In genomic region chr6:64483956-64484499, GRCh38 we compare ENCODE assay signal across 20 cellular contexts.
DNase-seq lines count a peak whose midpoint lies in the region; ATAC-seq, FAIRE-seq and TF ChIP-seq lines count a peak whose summit lies in the region.
"Had no signal": no experiment of that assay in that cellular context is flagged by ENCODE, and none has a peak within 500 bp of the region (broad histone marks: within the 10 kb centered on the region; RNA-seq: fewer than 3 reads in every experiment).

No MANE protein-coding gene starts in this region.

- H3K56ac ChIP-seq in H1 (replicated peaks; ENCODE audit: insufficient read length, low read depth, low read length), result no peak overlapping the region

- H4K5ac ChIP-seq in H1 (ENCODE audit: insufficient read length, low read depth, low read length), result no peak overlapping the region

- no peak overlapping the region for H3K4me2 ChIP-seq in H1 (ENCODE audit: insufficient read depth in 1 of 2, low read depth in 2 of 2, low read length in 2 of 2)
- H3K4me2 ChIP-seq: GM23338 had no signal

- 91% methylated on average over 2 of the region's 2 CpGs; no CpG with 5 or more reads in 1 of the 2 experiments for WGBS in H1 (ENCODE audit: extremely low coverage in 1 of 2, insufficient coverage in 1 of 2, insufficient read length in 1 of 2, insufficient replicate concordance in 2 of 2, low coverage in 1 of 2, low lambda C conversion rate in 2 of 2, missing lambda C conversion rate in 1 of 2), 2 experiments

- intact Hi-C loops in mucosa of descending colon (cut with DNase I, micrococcal nuclease) (no loop called here), left ventricle myocardium inferior (cut with micrococcal nuclease) (no loop called here), uterus (cut with DNase I; ENCODE audit: low total_unique reads) (no loop called here)

- no peak overlapping the region for H3K4ac ChIP-seq in H1 (replicated peaks; ENCODE audit: insufficient read length, low read depth, low read length)

- H3K4me3 ChIP-seq in RWPE2 (ENCODE audit: severe bottlenecking), result no peak overlapping the region
- no peak overlapping the region for H3K4me3 ChIP-seq in H1 (ENCODE audit: extremely low read depth in 1 of 4, insufficient read depth in 2 of 4, low read depth in 3 of 4, low read length in 4 of 4)
- no peak overlapping the region for H3K4me3 ChIP-seq in mucosa of descending colon
- no peak overlapping the region for H3K4me3 ChIP-seq in left ventricle myocardium inferior
- no peak overlapping the region for H3K4me3 ChIP-seq in uterus
- H3K4me3 ChIP-seq: GM23338 had no signal

- H3K18ac ChIP-seq in H1 (ENCODE audit: extremely low read depth, low read length), result no peak overlapping the region

- H2BK5ac ChIP-seq in H1 (ENCODE audit: low read depth, low read length), result no peak overlapping the region

- no peak overlapping the region for H2BK120ac ChIP-seq in H1 (replicated peaks; ENCODE audit: low read depth, low read length)

- DNase-seq in RWPE2 (ENCODE audit: low spot score), result no peak
- no peak for DNase-seq in H1 (ENCODE audit: low read depth in 1 of 2, low spot score in 2 of 2)
- DNase-seq in mucosa of descending colon, result no peak
- no peak for DNase-seq in left ventricle myocardium inferior
- no peak for DNase-seq in NCI-H187 treated with DMSO at 0.1 percent for 48 hours (lab: John Stamatoyannopoulos, UW)
- DNase-seq in uterus, result no peak
- DNase-seq: AML-193; Caco-2; CD4-positive, alpha-beta T cell; H7; HFFc6 had no signal

- TF ChIP-seq POLR2A in H1 (IDR thresholded peaks at IDR 0.05; ENCODE audit: control extremely low read depth in 1 of 2, low read depth in 2 of 2, low read length in 2 of 2) (no peak), uterus (IDR thresholded peaks at IDR 0.05) (no peak)

- H2AK5ac ChIP-seq in H1 (ENCODE audit: low read depth, low read length), result no peak overlapping the region

- no peak overlapping the region for H2BK15ac ChIP-seq in H1 (ENCODE audit: low read length)

- TF ChIP-seq CTCF in RWPE2 (IDR thresholded peaks at IDR 0.05; ENCODE audit: poor library complexity, severe bottlenecking) (no peak), H1 (IDR thresholded peaks at IDR 0.05; ENCODE audit: control extremely low read depth in 1 of 3, insufficient read depth in 1 of 3, low read depth in 1 of 3, low read length in 3 of 3) (no peak), mucosa of descending colon (IDR thresholded peaks at IDR 0.05) (no peak), left ventricle myocardium inferior (IDR thresholded peaks at IDR 0.05; ENCODE audit: borderline replicate concordance) (no peak), uterus (IDR thresholded peaks at IDR 0.05) (no peak)

- H4K91ac ChIP-seq in H1 (replicated peaks; ENCODE audit: insufficient read length, low read length), result no peak overlapping the region

- no peak overlapping the region for H3K23ac ChIP-seq in H1 (ENCODE audit: insufficient read length)

- no peaks in the 10 kb centered on the region for H3K9me3 ChIP-seq in RWPE2 (ENCODE audit: severe bottlenecking)
- H3K9me3 ChIP-seq in H1 (ENCODE audit: insufficient read depth in 2 of 2, low read depth in 1 of 2, low read length in 1 of 2), result no peaks in the 10 kb centered on the region
- no peaks in the 10 kb centered on the region for H3K9me3 ChIP-seq in mucosa of descending colon
- no peaks in the 10 kb centered on the region for H3K9me3 ChIP-seq in left ventricle myocardium inferior (replicated peaks)
- H3K9me3 ChIP-seq in uterus, result no peaks in the 10 kb centered on the region
- H3K9me3 ChIP-seq: Caco-2 had no signal

- no peak overlapping the region for H4K8ac ChIP-seq in H1 (ENCODE audit: extremely low read depth, insufficient read depth, low read length)

- H3K4me1 ChIP-seq in RWPE2 (ENCODE audit: insufficient read depth, poor library complexity, severe bottlenecking) (no peaks in the 10 kb centered on the region), H1 (replicated peaks in 1 of 4; ENCODE audit: control insufficient read depth in 3 of 4, insufficient read depth in 4 of 4, low read length in 3 of 4) (no peaks in the 10 kb centered on the region), mucosa of descending colon (ENCODE audit: low read depth) (no peaks in the 10 kb centered on the region), left ventricle myocardium inferior (no peaks in the 10 kb centered on the region), uterus (no peaks in the 10 kb centered on the region)
- H3K4me1 ChIP-seq: Caco-2 had no signal

- ATAC-seq in RWPE2 (ENCODE audit: low read depth), result 0 out of 3 replicates have a peak, but pooled peaks have one; percentile 38
- peak; percentile 74 for ATAC-seq in mucosa of descending colon
- ATAC-seq: GM23338, HCT116 had no signal

- no peaks in the 10 kb centered on the region for H3K79me1 ChIP-seq in H1 (ENCODE audit: low read depth, low read length)

- H3K9ac ChIP-seq in H1 (replicated peaks in 1 of 4; ENCODE audit: extremely low read depth in 1 of 4, low read depth in 3 of 4, low read length in 3 of 4), result no peak overlapping the region

- FAIRE-seq in H1 (lab: Jason Lieb, UNC), result no peak
- FAIRE-seq: A204.1, D721Med, G401.6, GM12891, GM18507 had no signal

- H3K36me3 ChIP-seq in RWPE2 (ENCODE audit: low read depth), result no peaks in the 10 kb centered on the region
- no peaks in the 10 kb centered on the region for H3K36me3 ChIP-seq in H1 (ENCODE audit: control insufficient read depth in 2 of 4, insufficient read depth in 4 of 4, low read length in 3 of 4)
- no peaks in the 10 kb centered on the region for H3K36me3 ChIP-seq in mucosa of descending colon (ENCODE audit: low read depth)
- H3K36me3 ChIP-seq in left ventricle myocardium inferior, result no peaks in the 10 kb centered on the region
- no peaks in the 10 kb centered on the region for H3K36me3 ChIP-seq in uterus

- H3K79me2 ChIP-seq in H1 (ENCODE audit: control insufficient read depth in 1 of 2, insufficient read depth in 2 of 2, low read length in 2 of 2), result no peaks in the 10 kb centered on the region

- no peaks in the 10 kb centered on the region for H3K27me3 ChIP-seq in RWPE2 (ENCODE audit: insufficient read depth, poor library complexity, severe bottlenecking)
- H3K27me3 ChIP-seq in H1 (replicated peaks in 1 of 4; ENCODE audit: control insufficient read depth in 3 of 4, extremely low read depth in 1 of 4, insufficient read depth in 3 of 4, low read length in 3 of 4), result no peaks in the 10 kb centered on the region
- H3K27me3 ChIP-seq in left ventricle myocardium inferior (ENCODE audit: low read depth), result no peaks in the 10 kb centered on the region
- no peaks in the 10 kb centered on the region for H3K27me3 ChIP-seq in uterus

- no peaks in the 10 kb centered on the region for H3K23me2 ChIP-seq in H1 (ENCODE audit: low read depth, low read length)

- H3K27ac ChIP-seq in RWPE2 (ENCODE audit: poor library complexity, severe bottlenecking) (no peak overlapping the region), H1 (ENCODE audit: low read depth, low read length) (no peak overlapping the region), left ventricle myocardium inferior (replicated peaks) (no peak overlapping the region), uterus (no peak overlapping the region)
- H3K27ac ChIP-seq: C4-2B, HL-60 had no signal

- H2AFZ ChIP-seq in H1 (ENCODE audit: low read length), result 0 out of 2 replicates have a peak overlapping the region, but pooled peaks have one; percentile 15
- H2AFZ ChIP-seq: GM23338 had no signal

- no peak overlapping the region for H2BK12ac ChIP-seq in H1 (ENCODE audit: low read depth, low read length)

- CTCF ChIA-PET in H1 (lab: Charles Lee; ENCODE audit: partially characterized antibody), result interaction anchor here (0.8 to 2.8 kb wide), 3 partner anchors 21 to 37 kb away, joined by 3 to 9 read pairs (median 3); no protein-coding TSS in a partner anchor

- TF ChIP-seq RAD21 in H1 (IDR thresholded peaks at IDR 0.05 in 1 of 2, conservative IDR thresholded peaks at IDR 0.05 in 1 of 2; ENCODE audit: low read depth in 2 of 2, low read length in 2 of 2), result no peak

- no peak overlapping the region for H2BK20ac ChIP-seq in H1 (ENCODE audit: low read length)

- TF ChIP-seq EP300 in H1 (IDR thresholded peaks at IDR 0.05; ENCODE audit: borderline replicate concordance in 1 of 2, low read depth in 2 of 2, low read length in 2 of 2), result no peak

- POLR2A ChIA-PET in H1 (lab: Charles Lee; ENCODE audit: partially characterized antibody), result no interaction called here

- no peak overlapping the region for H3K14ac ChIP-seq in H1 (ENCODE audit: insufficient read length)

- no peaks in the 10 kb centered on the region for H4K20me1 ChIP-seq in H1 (replicated peaks in 1 of 2; ENCODE audit: control insufficient read depth in 1 of 2, insufficient read depth in 2 of 2, low read length in 2 of 2)

TF ChIP-seq in H1, 55 proteins besides CTCF, POLR2A, EP300 and RAD21 (continues in another document):
- TF ChIP-seq JUND (IDR thresholded peaks at IDR 0.05; ENCODE audit: low read length) (no peak), USF2 (IDR thresholded peaks at IDR 0.05; ENCODE audit: low read length) (no peak), RFX5 (IDR thresholded peaks at IDR 0.05; ENCODE audit: borderline replicate concordance, low read depth, low read length) (no peak), MAFK (IDR thresholded peaks at IDR 0.05; ENCODE audit: low read depth, low read length) (no peak), SRF (IDR thresholded peaks at IDR 0.05; ENCODE audit: low read depth, low read length) (no peak), SIX5 (IDR thresholded peaks at IDR 0.05; ENCODE audit: low read depth, low read length) (no peak), POLR2AphosphoS5 (IDR thresholded peaks at IDR 0.05; ENCODE audit: low read depth, low read length) (no peak), CHD1 (IDR thresholded peaks at IDR 0.05; ENCODE audit: low read depth, low read length) (no peak), EZH2 (IDR thresholded peaks at IDR 0.05; ENCODE audit: low read depth, low read length, severe bottlenecking) (no peak)
- TF ChIP-seq, protein P1, sequence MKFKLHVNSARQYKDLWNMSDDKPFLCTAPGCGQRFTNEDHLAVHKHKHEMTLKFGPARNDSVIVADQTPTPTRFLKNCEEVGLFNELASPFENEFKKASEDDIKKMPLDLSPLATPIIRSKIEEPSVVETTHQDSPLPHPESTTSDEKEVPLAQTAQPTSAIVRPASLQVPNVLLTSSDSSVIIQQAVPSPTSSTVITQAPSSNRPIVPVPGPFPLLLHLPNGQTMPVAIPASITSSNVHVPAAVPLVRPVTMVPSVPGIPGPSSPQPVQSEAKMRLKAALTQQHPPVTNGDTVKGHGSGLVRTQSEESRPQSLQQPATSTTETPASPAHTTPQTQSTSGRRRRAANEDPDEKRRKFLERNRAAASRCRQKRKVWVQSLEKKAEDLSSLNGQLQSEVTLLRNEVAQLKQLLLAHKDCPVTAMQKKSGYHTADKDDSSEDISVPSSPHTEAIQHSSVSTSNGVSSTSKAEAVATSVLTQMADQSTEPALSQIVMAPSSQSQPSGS (IDR thresholded peaks at IDR 0.05; ENCODE audit: low read length), result no peak
